In the genomic region with DNA sequence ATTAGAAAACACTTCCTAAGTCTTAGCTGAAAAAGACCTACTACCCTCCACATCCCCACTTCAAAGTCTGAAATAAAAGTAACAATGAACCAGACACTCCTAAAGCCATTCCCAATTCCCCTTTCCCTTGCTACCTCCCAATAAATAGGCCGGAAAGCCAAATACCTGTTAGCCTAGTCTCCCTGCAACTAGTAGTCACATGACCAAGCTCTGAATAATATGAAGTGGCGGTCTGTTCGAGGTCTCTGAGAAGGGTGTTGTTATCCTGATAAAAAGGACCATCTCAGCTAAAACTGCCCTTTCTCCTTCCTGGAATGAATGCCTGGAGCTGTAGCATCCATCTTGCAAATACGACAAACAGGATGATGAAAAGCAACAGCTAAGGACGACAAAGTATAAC, we compare ENCODE assay signal across 11 cellular contexts. TPM values are rescaled to one million over a fixed set of nuclear protein-coding genes. Genes with fewer than 3 reads are reported as not detected.
DNase-seq lines count a peak whose midpoint lies in the region; ATAC-seq and TF ChIP-seq lines count a peak whose summit lies in the region.
"Had no signal": no experiment of that assay in that cellular context is flagged by ENCODE, and none has a peak within 500 bp of the region (broad histone marks: within the 10 kb centered on the region; RNA-seq: fewer than 3 reads in every experiment).

No MANE protein-coding gene starts in this region.

- peaks cover 76% of the 10 kb centered on the region for H3K4me1 Mint-ChIP-seq in activated CD4-positive, alpha-beta T cell treated with anti-CD3 and anti-CD28 coated beads for 36 hours
- peaks cover 66% of the 10 kb centered on the region for H3K4me1 Mint-ChIP-seq in T-helper 17 cell
- H3K4me1 Mint-ChIP-seq in progenitor cell of endocrine pancreas (ENCODE audit: low read depth) = peaks cover 44% of the 10 kb centered on the region

- WGBS in gastroesophageal sphincter (ENCODE audit: low coverage in 1 of 2), 2 donors = 25 to 53% methylated on average over 5 of the region's 5 CpGs

- intact Hi-C loops in activated CD4-positive, alpha-beta T cell treated with anti-CD3 and anti-CD28 coated beads for 36 hours (cut with DNase I, micrococcal nuclease) = loop anchor here (10.0 kb wide), 4 partner anchors 285 to 1065 kb away; a partner anchor contains a TSS

- no peaks in the 10 kb centered on the region for H3K9me3 Mint-ChIP-seq in activated CD4-positive, alpha-beta T cell treated with anti-CD3 and anti-CD28 coated beads for 36 hours (ENCODE audit: low read depth)
- H3K9me3 Mint-ChIP-seq in progenitor cell of endocrine pancreas (ENCODE audit: low read depth) = no peaks in the 10 kb centered on the region

- peak overlapping the region; percentile 80 to 99 (median 92) for H3K27ac ChIP-seq in gastroesophageal sphincter

- H3K4me1 ChIP-seq in gastroesophageal sphincter = peaks cover 13 to 88% (median 19%) of the 10 kb centered on the region in 3 donors

- no peaks in the 10 kb centered on the region for H3K27me3 Mint-ChIP-seq in activated CD4-positive, alpha-beta T cell treated with anti-CD3 and anti-CD28 coated beads for 36 hours
- no peaks in the 10 kb centered on the region for H3K27me3 Mint-ChIP-seq in T-helper 17 cell
- H3K27me3 Mint-ChIP-seq in progenitor cell of endocrine pancreas = no peaks in the 10 kb centered on the region

- no peak for TF ChIP-seq EP300 in gastroesophageal sphincter (IDR thresholded peaks at IDR 0.05)

- H3K36me3 ChIP-seq in gastroesophageal sphincter = peaks cover 0 to 27% of the 10 kb centered on the region in 2 donors

- no peak for ATAC-seq in activated CD4-positive, alpha-beta T cell treated with anti-CD3 and anti-CD28 coated beads for 36 hours
- no peak for ATAC-seq in T-helper 17 cell
- ATAC-seq in gastroesophageal sphincter = no peak
- ATAC-seq in HG03135 (IDR thresholded peaks at IDR 0.05; ENCODE audit: unreplicated experiment) = no peak

- POLR2A ChIA-PET in activated CD4-positive, alpha-beta T cell treated with anti-CD3 and anti-CD28 coated beads for 36 hours (lab: Charles Lee) = interaction anchor here (0.7 kb wide), 1 partner anchor 1052 kb away, joined by 3 read pairs; no protein-coding TSS in a partner anchor

- H3K36me3 Mint-ChIP-seq in activated CD4-positive, alpha-beta T cell treated with anti-CD3 and anti-CD28 coated beads for 36 hours (ENCODE audit: low read depth) = peaks cover 47% of the 10 kb centered on the region
- H3K36me3 Mint-ChIP-seq in T-helper 17 cell (ENCODE audit: low read depth) = peaks cover 11% of the 10 kb centered on the region
- peaks cover 18% of the 10 kb centered on the region for H3K36me3 Mint-ChIP-seq in progenitor cell of endocrine pancreas (ENCODE audit: insufficient read depth)

- no peaks in the 10 kb centered on the region for H3K27me3 ChIP-seq in gastroesophageal sphincter

- H3K27ac Mint-ChIP-seq in activated CD4-positive, alpha-beta T cell treated with anti-CD3 and anti-CD28 coated beads for 36 hours = peak overlapping the region; percentile 58
- H3K27ac Mint-ChIP-seq in T-helper 17 cell = peak overlapping the region; percentile 96
- H3K27ac Mint-ChIP-seq in progenitor cell of endocrine pancreas = peak overlapping the region; percentile 30

- CTCF ChIA-PET in activated CD4-positive, alpha-beta T cell treated with anti-CD3 and anti-CD28 coated beads for 36 hours (lab: Charles Lee) = interaction anchor here (1.3 to 1.5 kb wide), 2 partner anchors 9 to 161 kb away, joined by 3 to 5 read pairs; no protein-coding TSS in a partner anchor

- TF ChIP-seq POLR2A in gastroesophageal sphincter (IDR thresholded peaks at IDR 0.05) = no peak

- H3K4me3 Mint-ChIP-seq in activated CD4-positive, alpha-beta T cell treated with anti-CD3 and anti-CD28 coated beads for 36 hours = no peak overlapping the region
- H3K4me3 Mint-ChIP-seq in T-helper 17 cell = peak overlapping the region; percentile 58
- no peak overlapping the region for H3K4me3 Mint-ChIP-seq in progenitor cell of endocrine pancreas (ENCODE audit: low read depth)

- H3K9me3 ChIP-seq in T-helper 17 cell (ENCODE audit: control insufficient read depth, low read length, poor library complexity, severe bottlenecking) = no peaks in the 10 kb centered on the region
- H3K9me3 ChIP-seq in gastroesophageal sphincter = no peaks in the 10 kb centered on the region

- DNase-seq in activated CD4-positive, alpha-beta T cell treated with anti-CD3 and anti-CD28 coated beads for 36 hours = no peak
- DNase-seq in activated CD4-positive, alpha-beta T cell treated with anti-CD3 and anti-CD28 coated beads, Interleukin-2, amount 50 U/mL, for 48 hours = no peak
- no peak for DNase-seq in T-helper 17 cell
- no peak for DNase-seq in progenitor cell of endocrine pancreas (ENCODE audit: low spot score, unreplicated experiment)
- no peak for DNase-seq in dedifferentiated amniotic fluid mesenchymal stem cell (ENCODE audit: extremely low spot score)
- DNase-seq in GM19240 (ENCODE audit: insufficient read length, low spot score) = no peak
- DNase-seq: ACHN; activated CD4-positive, alpha-beta T cell treated with anti-CD3 and anti-CD28 coated beads for 1 hour; NCI-H2029 had no signal

- TF ChIP-seq CTCF in gastroesophageal sphincter (IDR thresholded peaks at IDR 0.05) (no peak), progenitor cell of endocrine pancreas (IDR thresholded peaks at IDR 0.05; ENCODE audit: unreplicated experiment) (no peak)

- peak overlapping the region in 1 of 2 donors; percentile 75 for H3K4me3 ChIP-seq in gastroesophageal sphincter

RNA-seq across cellular contexts. Expression of a gene that starts 6.1 kb away (rescaled TPM):
- total RNA-seq in activated CD4-positive, alpha-beta T cell treated with anti-CD3 and anti-CD28 coated beads for 36 hours = 10 to 100 TPM; 57.4 to 59.9 TPM
- total RNA-seq in T-helper 17 cell = 10 to 100 TPM; 47.8 to 65.5 TPM
- 100 to 1,000 TPM; 170 to 345 (median 288) TPM for total RNA-seq in gastroesophageal sphincter
- total RNA-seq in progenitor cell of endocrine pancreas = 111 and 115 TPM in 2 replicates

Comparison
In these comparisons a context has a peak if more than half of its experiments do, and no peak if none do; other contexts are left out.
1. H3K27ac Mint-ChIP-seq: peak in every context shown above with its lines; median percentile 96 in T-helper 17 cell; 58 in activated CD4-positive, alpha-beta T cell treated with anti-CD3 and anti-CD28 coated beads for 36 hours; 30 in progenitor cell of endocrine pancreas.